9 cellular contexts compared by ENCODE assay signal in the genomic region with DNA sequence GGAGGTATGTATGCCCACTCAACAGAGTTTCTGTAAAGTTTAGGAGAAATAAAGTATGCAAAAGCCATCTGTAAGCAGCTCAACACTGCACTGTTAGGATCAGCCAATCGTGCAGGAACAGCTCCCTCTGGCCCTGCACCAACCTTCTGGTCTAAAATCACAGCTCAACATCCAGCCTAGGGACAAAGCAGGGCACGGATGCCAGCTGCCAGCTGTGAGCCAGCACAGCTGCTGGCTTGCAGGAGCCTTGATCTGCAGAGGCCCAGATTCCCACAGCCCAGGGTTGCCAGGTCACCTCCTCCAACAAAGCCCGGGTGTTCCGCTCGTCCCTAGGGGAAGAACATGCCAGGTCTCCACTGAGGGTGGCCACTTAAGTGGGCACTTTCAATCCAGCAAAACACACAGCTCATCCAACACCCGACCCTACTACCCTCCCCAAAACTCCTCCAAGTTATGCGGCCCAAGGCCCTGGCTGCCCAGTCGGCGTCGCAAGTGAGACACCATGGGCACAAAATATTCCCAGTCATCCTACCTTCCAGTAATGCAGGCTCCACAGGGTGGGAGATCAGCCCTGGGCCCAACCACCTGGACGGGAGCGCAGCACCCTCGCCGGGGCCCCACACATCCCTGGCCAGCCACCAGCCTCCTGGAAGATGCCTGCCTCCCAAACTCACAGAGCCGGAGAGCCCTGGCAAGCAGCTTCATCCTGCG. TPM values are rescaled to one million over a fixed set of nuclear protein-coding genes. Genes with fewer than 3 reads are reported as not detected.
DNase-seq lines count a peak whose midpoint lies in the region; ATAC-seq and TF ChIP-seq lines count a peak whose summit lies in the region.
"Had no signal": no experiment of that assay in that cellular context is flagged by ENCODE, and none has a peak within 500 bp of the region (broad histone marks: within the 10 kb centered on the region; RNA-seq: fewer than 3 reads in every experiment).

No MANE protein-coding gene starts in this region.

- H3K4me1 Mint-ChIP-seq in WTC11 (peaks cover 33% of the 10 kb centered on the region), osteocyte (ENCODE audit: unreplicated experiment) (peaks cover 25% of the 10 kb centered on the region)
- H3K4me1 Mint-ChIP-seq in activated CD4-positive, alpha-beta T cell treated with anti-CD3 and anti-CD28 coated beads, Interleukin-2, amount 10 ng/mL, durations not matched to agents 24 days and 14 days = peaks cover 10% of the 10 kb centered on the region
- peaks cover 2% of the 10 kb centered on the region for H3K4me1 Mint-ChIP-seq in activated T-cell treated with anti-CD3 and anti-CD28 coated beads, Interleukin-2, amount 50 U/mL, for 72 hours (ENCODE audit: low read depth)

- H3K27ac Mint-ChIP-seq in WTC11 (peak overlapping the region; percentile 99), osteocyte (ENCODE audit: unreplicated experiment) (peak overlapping the region; percentile 87)
- no peak overlapping the region for H3K27ac Mint-ChIP-seq in activated CD4-positive, alpha-beta T cell treated with anti-CD3 and anti-CD28 coated beads, Interleukin-2, amount 10 ng/mL, durations not matched to agents 24 days and 14 days
- H3K27ac Mint-ChIP-seq in activated T-cell treated with anti-CD3 and anti-CD28 coated beads, Interleukin-2, amount 50 U/mL, for 72 hours = no peak overlapping the region

- peaks cover 0 to under 1% (median 0%) of the 10 kb centered on the region in 3 donors for H3K9me3 ChIP-seq in gastroesophageal sphincter

- peak overlapping the region in 2 of 4 donors; percentile 17 to 48 for H3K27ac ChIP-seq in gastroesophageal sphincter

- H3K36me3 Mint-ChIP-seq in WTC11 = peaks cover 15% of the 10 kb centered on the region
- H3K36me3 Mint-ChIP-seq in osteocyte (ENCODE audit: unreplicated experiment) = no peaks in the 10 kb centered on the region
- peaks cover 5% of the 10 kb centered on the region for H3K36me3 Mint-ChIP-seq in activated CD4-positive, alpha-beta T cell treated with anti-CD3 and anti-CD28 coated beads, Interleukin-2, amount 10 ng/mL, durations not matched to agents 24 days and 14 days (ENCODE audit: low read depth)
- peaks cover 0 to 1% of the 10 kb centered on the region in 2 donors for H3K36me3 Mint-ChIP-seq in activated T-cell treated with anti-CD3 and anti-CD28 coated beads, Interleukin-2, amount 50 U/mL, for 72 hours (ENCODE audit: insufficient read depth in 2 of 2)

- CTCF ChIA-PET in WTC11 (lab: Charles Lee) = interaction anchor here (0.6 to 2.7 kb wide), 20 partner anchors 8 to 180 kb away, joined by 3 to 14 read pairs (median 4); a partner anchor contains a TSS

- no peak for TF ChIP-seq EP300 in gastroesophageal sphincter (IDR thresholded peaks at IDR 0.05)

- ATAC-seq in WTC11 = peak; percentile 9; the same call in 1 of the 2 replicates
- ATAC-seq in gastroesophageal sphincter = peak; percentile 39
- ATAC-seq in GM18520 (IDR thresholded peaks at IDR 0.05; ENCODE audit: unreplicated experiment) = no peak
- no peak for ATAC-seq in activated T-cell treated with anti-CD3 and anti-CD28 coated beads, Interleukin-2, amount 50 U/mL, for 72 hours (replicated peaks in 1 of 2)

- no peak for TF ChIP-seq POLR2A in gastroesophageal sphincter (IDR thresholded peaks at IDR 0.05)

- H3K4me3 Mint-ChIP-seq in WTC11 (peak overlapping the region; percentile 57), osteocyte (ENCODE audit: unreplicated experiment) (no peak overlapping the region)
- H3K4me3 Mint-ChIP-seq in activated CD4-positive, alpha-beta T cell treated with anti-CD3 and anti-CD28 coated beads, Interleukin-2, amount 10 ng/mL, durations not matched to agents 24 days and 14 days = no peak overlapping the region
- no peak overlapping the region for H3K4me3 Mint-ChIP-seq in activated T-cell treated with anti-CD3 and anti-CD28 coated beads, Interleukin-2, amount 50 U/mL, for 72 hours

- H3K27me3 Mint-ChIP-seq in WTC11 (ENCODE audit: low read depth) = no peaks in the 10 kb centered on the region; the same call in 1 of the 2 replicates
- H3K27me3 Mint-ChIP-seq in osteocyte (ENCODE audit: unreplicated experiment) = no peaks in the 10 kb centered on the region
- H3K27me3 Mint-ChIP-seq in activated CD4-positive, alpha-beta T cell treated with anti-CD3 and anti-CD28 coated beads, Interleukin-2, amount 10 ng/mL, durations not matched to agents 24 days and 14 days = no peaks in the 10 kb centered on the region
- H3K27me3 Mint-ChIP-seq in activated T-cell treated with anti-CD3 and anti-CD28 coated beads, Interleukin-2, amount 50 U/mL, for 72 hours (ENCODE audit: low read depth) = no peaks in the 10 kb centered on the region

- H3K4me3 ChIP-seq in gastroesophageal sphincter = no peak overlapping the region

- 30 to 60% methylated on average over 2 to 3 of the region's 16 CpGs for WGBS in gastroesophageal sphincter (ENCODE audit: low coverage in 1 of 2), 2 donors

- intact Hi-C loops in activated CD4-positive, alpha-beta T cell treated with anti-CD3 and anti-CD28 coated beads, Interleukin-2, amount 10 ng/mL, durations not matched to agents 24 days and 14 days (cut with micrococcal nuclease) = no loop called here

- DNase-seq in DMS 273 treated with DMSO at 0.1 percent for 48 hours (lab: John Stamatoyannopoulos, UW) = peak; percentile 67
- DNase-seq in WTC11 (ENCODE audit: low spot score) = no peak
- DNase-seq in osteocyte (ENCODE audit: extremely low spot score, unreplicated experiment) = no peak
- no peak for DNase-seq in activated CD4-positive, alpha-beta T cell treated with anti-CD3 and anti-CD28 coated beads, Interleukin-2, amount 10 ng/mL, durations not matched to agents 24 days and 14 days
- no peak for DNase-seq in stimulated activated naive CD4-positive, alpha-beta T cell treated with Interleukin-2 at 50 U/mL for 16 hours (lab: John Stamatoyannopoulos, UW)
- DNase-seq in activated T-cell treated with anti-CD3 and anti-CD28 coated beads, Interleukin-2, amount 50 U/mL, for 72 hours = no peak
- DNase-seq: DND-41 had no signal

- no peaks in the 10 kb centered on the region for H3K27me3 ChIP-seq in gastroesophageal sphincter

- no peaks in the 10 kb centered on the region for H3K36me3 ChIP-seq in gastroesophageal sphincter

- H3K9me3 Mint-ChIP-seq in WTC11 = peaks cover 12% of the 10 kb centered on the region
- H3K9me3 Mint-ChIP-seq in osteocyte (ENCODE audit: unreplicated experiment) = no peaks in the 10 kb centered on the region
- H3K9me3 Mint-ChIP-seq in activated CD4-positive, alpha-beta T cell treated with anti-CD3 and anti-CD28 coated beads, Interleukin-2, amount 10 ng/mL, durations not matched to agents 24 days and 14 days = peaks cover 3% of the 10 kb centered on the region
- H3K9me3 Mint-ChIP-seq in activated T-cell treated with anti-CD3 and anti-CD28 coated beads, Interleukin-2, amount 50 U/mL, for 72 hours = peaks cover 0 to 2% of the 10 kb centered on the region in 2 donors

- H3K4me1 ChIP-seq in gastroesophageal sphincter = peaks cover 0 to 19% (median 0%) of the 10 kb centered on the region in 3 donors

- POLR2A ChIA-PET in WTC11 (lab: Charles Lee) = interaction anchor here (1.0 to 2.0 kb wide), 2 partner anchors 9 to 35 kb away, joined by 3 to 12 read pairs; a partner anchor contains a TSS

- TF ChIP-seq CTCF in WTC11 (IDR thresholded peaks at IDR 0.05) (no peak), gastroesophageal sphincter (IDR thresholded peaks at IDR 0.05) (no peak), osteocyte (IDR thresholded peaks at IDR 0.05) (no peak)

TF ChIP-seq in WTC11, 78 proteins besides CTCF, POLR2A, EP300 and RAD21 (continues in another document):
- TF ChIP-seq RELA (CRISPR knock-in tag; IDR thresholded peaks at IDR 0.05; ENCODE audit: borderline replicate concordance) (no peak), JUN (CRISPR knock-in tag; IDR thresholded peaks at IDR 0.05) (no peak), ZNF263 (CRISPR knock-in tag; IDR thresholded peaks at IDR 0.05; ENCODE audit: low read depth) (no peak)
- TF ChIP-seq, protein P1, sequence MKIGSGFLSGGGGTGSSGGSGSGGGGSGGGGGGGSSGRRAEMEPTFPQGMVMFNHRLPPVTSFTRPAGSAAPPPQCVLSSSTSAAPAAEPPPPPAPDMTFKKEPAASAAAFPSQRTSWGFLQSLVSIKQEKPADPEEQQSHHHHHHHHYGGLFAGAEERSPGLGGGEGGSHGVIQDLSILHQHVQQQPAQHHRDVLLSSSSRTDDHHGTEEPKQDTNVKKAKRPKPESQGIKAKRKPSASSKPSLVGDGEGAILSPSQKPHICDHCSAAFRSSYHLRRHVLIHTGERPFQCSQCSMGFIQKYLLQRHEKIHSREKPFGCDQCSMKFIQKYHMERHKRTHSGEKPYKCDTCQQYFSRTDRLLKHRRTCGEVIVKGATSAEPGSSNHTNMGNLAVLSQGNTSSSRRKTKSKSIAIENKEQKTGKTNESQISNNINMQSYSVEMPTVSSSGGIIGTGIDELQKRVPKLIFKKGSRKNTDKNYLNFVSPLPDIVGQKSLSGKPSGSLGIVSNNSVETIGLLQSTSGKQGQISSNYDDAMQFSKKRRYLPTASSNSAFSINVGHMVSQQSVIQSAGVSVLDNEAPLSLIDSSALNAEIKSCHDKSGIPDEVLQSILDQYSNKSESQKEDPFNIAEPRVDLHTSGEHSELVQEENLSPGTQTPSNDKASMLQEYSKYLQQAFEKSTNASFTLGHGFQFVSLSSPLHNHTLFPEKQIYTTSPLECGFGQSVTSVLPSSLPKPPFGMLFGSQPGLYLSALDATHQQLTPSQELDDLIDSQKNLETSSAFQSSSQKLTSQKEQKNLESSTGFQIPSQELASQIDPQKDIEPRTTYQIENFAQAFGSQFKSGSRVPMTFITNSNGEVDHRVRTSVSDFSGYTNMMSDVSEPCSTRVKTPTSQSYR (CRISPR knock-in tag; IDR thresholded peaks at IDR 0.05) = no peak

RNA-seq across cellular contexts. Expression of a gene that starts 8.4 kb away (rescaled TPM):
- total RNA-seq in WTC11 (2021) (133 to 151 TPM (median 137 TPM) in 3 replicates), gastroesophageal sphincter (10 to 100 TPM; 22.3 to 32.5 (median 25.0) TPM), osteocyte (21.6 and 21.8 TPM in 2 replicates)
- 133 and 136 TPM in 2 replicates for total RNA-seq in activated CD4-positive, alpha-beta T cell treated with anti-CD3 and anti-CD28 coated beads, Interleukin-2, amount 10 ng/mL, durations not matched to agents 24 days and 14 days
- total RNA-seq in activated T-cell treated with anti-CD3 and anti-CD28 coated beads, Interleukin-2, amount 50 U/mL, for 72 hours = 10 to 100 TPM; 32.1 to 37.6 TPM

RNA-seq across cellular contexts. Expression of a gene that starts 34.6 kb away (rescaled TPM):
- total RNA-seq in WTC11 (2021) (1.9 to 2.7 TPM (median 1.9 TPM) in 3 replicates), gastroesophageal sphincter (1 to 10 TPM in 1 of 4 donors, not detected in 3; 7.3 TPM), osteocyte (not detected in 2 replicates)
- total RNA-seq in activated CD4-positive, alpha-beta T cell treated with anti-CD3 and anti-CD28 coated beads, Interleukin-2, amount 10 ng/mL, durations not matched to agents 24 days and 14 days = 0.19 and 0.26 TPM in 2 replicates
- 1 to 10 TPM in 1 of 2 donors, under 1 TPM in 1; 0.44 to 1.2 TPM for total RNA-seq in activated T-cell treated with anti-CD3 and anti-CD28 coated beads, Interleukin-2, amount 50 U/mL, for 72 hours

RNA-seq across cellular contexts. Expression of a gene that starts 39.5 kb away (rescaled TPM):
- total RNA-seq in WTC11 (2021) (46.1 to 70.3 TPM (median 68.1 TPM) in 3 replicates), gastroesophageal sphincter (under 1 TPM in 3 of 4 donors, not detected in 1; 0.47 to 0.92 (median 0.81) TPM), osteocyte (0.31 TPM in 1 of 2 replicates, not detected in the other)
- total RNA-seq in activated CD4-positive, alpha-beta T cell treated with anti-CD3 and anti-CD28 coated beads, Interleukin-2, amount 10 ng/mL, durations not matched to agents 24 days and 14 days = 0.49 and 1.3 TPM in 2 replicates
- total RNA-seq in activated T-cell treated with anti-CD3 and anti-CD28 coated beads, Interleukin-2, amount 50 U/mL, for 72 hours = 1 to 10 TPM; 1.3 to 2.0 TPM

Comparison
In these comparisons a context has a peak if more than half of its experiments do, and no peak if none do; other contexts are left out.
1. ATAC-seq: peak in WTC11 (single experiment) and gastroesophageal sphincter (single experiment); none in GM18520 (single experiment) and activated T-cell treated with anti-CD3 and anti-CD28 coated beads, Interleukin-2, amount 50 U/mL, for 72 hours (0 of 2).
2. H3K27ac Mint-ChIP-seq: peak in WTC11 (single experiment) and osteocyte (single experiment); none in activated CD4-positive, alpha-beta T cell treated with anti-CD3 and anti-CD28 coated beads, Interleukin-2, amount 10 ng/mL, durations not matched to agents 24 days and 14 days (single experiment) and activated T-cell treated with anti-CD3 and anti-CD28 coated beads, Interleukin-2, amount 50 U/mL, for 72 hours (single experiment).
3. RNA of a gene that starts 39.5 kb away (total RNA-seq): 46.1 to 70.3 TPM in WTC11; 1.3 to 2.0 TPM in activated T-cell treated with anti-CD3 and anti-CD28 coated beads, Interleukin-2, amount 50 U/mL, for 72 hours, 0.47 to 0.92 TPM in gastroesophageal sphincter, 0.49 to 1.3 TPM in activated CD4-positive, alpha-beta T cell treated with anti-CD3 and anti-CD28 coated beads, Interleukin-2, amount 10 ng/mL, durations not matched to agents 24 days and 14 days and 0.31 TPM in osteocyte; every median in the first group is over 10 times any median in the second.